Comparison of ENCODE assay signal across 1 cellular context in the genomic region with DNA sequence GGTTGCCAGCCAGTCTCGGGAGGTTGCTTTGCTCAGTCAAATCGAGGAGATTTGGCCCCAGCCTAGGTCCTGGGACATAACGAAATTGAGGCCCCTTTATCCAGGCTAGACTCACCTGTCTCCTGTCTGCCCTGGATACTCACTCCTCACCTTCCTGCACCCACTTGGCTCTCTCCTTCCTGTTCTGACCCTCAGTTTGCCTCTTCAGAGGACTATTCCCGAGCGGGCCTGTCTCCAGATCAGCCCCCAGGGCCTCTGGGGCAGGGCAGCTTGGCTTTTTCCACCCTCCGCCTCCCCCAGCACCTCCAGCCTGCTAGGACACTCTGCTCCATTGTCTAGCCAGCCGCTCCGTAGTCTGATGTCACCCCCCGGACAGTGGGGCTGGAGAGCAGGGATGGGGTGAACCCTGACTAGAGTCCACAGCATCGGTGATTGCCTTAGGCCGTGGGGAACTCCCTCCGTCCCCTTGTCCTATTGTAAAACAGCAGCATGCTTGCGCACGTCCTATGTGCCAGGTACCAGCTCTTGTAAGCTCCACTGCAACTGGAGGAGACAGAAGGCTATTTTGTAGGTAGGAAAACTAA.
TF ChIP-seq lines count a peak whose summit lies in the region.

No MANE protein-coding gene starts in this region.

TF ChIP-seq in HepG2, 621 proteins besides CTCF, POLR2A, EP300 and RAD21 (continued from another document and continues in another):
- TF ChIP-seq, protein P1, sequence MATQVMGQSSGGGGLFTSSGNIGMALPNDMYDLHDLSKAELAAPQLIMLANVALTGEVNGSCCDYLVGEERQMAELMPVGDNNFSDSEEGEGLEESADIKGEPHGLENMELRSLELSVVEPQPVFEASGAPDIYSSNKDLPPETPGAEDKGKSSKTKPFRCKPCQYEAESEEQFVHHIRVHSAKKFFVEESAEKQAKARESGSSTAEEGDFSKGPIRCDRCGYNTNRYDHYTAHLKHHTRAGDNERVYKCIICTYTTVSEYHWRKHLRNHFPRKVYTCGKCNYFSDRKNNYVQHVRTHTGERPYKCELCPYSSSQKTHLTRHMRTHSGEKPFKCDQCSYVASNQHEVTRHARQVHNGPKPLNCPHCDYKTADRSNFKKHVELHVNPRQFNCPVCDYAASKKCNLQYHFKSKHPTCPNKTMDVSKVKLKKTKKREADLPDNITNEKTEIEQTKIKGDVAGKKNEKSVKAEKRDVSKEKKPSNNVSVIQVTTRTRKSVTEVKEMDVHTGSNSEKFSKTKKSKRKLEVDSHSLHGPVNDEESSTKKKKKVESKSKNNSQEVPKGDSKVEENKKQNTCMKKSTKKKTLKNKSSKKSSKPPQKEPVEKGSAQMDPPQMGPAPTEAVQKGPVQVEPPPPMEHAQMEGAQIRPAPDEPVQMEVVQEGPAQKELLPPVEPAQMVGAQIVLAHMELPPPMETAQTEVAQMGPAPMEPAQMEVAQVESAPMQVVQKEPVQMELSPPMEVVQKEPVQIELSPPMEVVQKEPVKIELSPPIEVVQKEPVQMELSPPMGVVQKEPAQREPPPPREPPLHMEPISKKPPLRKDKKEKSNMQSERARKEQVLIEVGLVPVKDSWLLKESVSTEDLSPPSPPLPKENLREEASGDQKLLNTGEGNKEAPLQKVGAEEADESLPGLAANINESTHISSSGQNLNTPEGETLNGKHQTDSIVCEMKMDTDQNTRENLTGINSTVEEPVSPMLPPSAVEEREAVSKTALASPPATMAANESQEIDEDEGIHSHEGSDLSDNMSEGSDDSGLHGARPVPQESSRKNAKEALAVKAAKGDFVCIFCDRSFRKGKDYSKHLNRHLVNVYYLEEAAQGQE (IDR thresholded peaks at IDR 0.05; ENCODE audit: borderline replicate concordance in 1 of 2, low read depth in 1 of 2, low read length in 2 of 2), result no peak
- TF ChIP-seq ZNF343 (CRISPR knock-in tag; IDR thresholded peaks at IDR 0.05) (no peak), HOXA7 (CRISPR knock-in tag; IDR thresholded peaks at IDR 0.05) (no peak), GATAD2A (CRISPR knock-in tag; IDR thresholded peaks at IDR 0.05) (peak; percentile 83), ZNF883 (CRISPR knock-in tag; IDR thresholded peaks at IDR 0.05; ENCODE audit: not compliant biosample characterization) (peak; percentile 28), ZNF256 (CRISPR knock-in tag; conservative IDR thresholded peaks at IDR 0.05) (0 out of 2 replicates have a peak, but pooled peaks have one; percentile 42), KMT2B (CRISPR knock-in tag; IDR thresholded peaks at IDR 0.05) (peak; percentile 60), ZNF136 (CRISPR knock-in tag; IDR thresholded peaks at IDR 0.05; ENCODE audit: low read depth) (peak; percentile 43; the same call in 1 of the 2 replicates), KDM2A (CRISPR knock-in tag; IDR thresholded peaks at IDR 0.05; ENCODE audit: borderline replicate concordance, low read depth) (peak; percentile 57), ZNF788 (CRISPR knock-in tag; IDR thresholded peaks at IDR 0.05; ENCODE audit: borderline replicate concordance) (peak; percentile 69; the same call in 1 of the 2 replicates), NFKB2 (CRISPR knock-in tag; IDR thresholded peaks at IDR 0.05; ENCODE audit: borderline replicate concordance) (peak; percentile 16; the same call in 1 of the 2 replicates), TARDBP (CRISPR knock-in tag; IDR thresholded peaks at IDR 0.05) (peak; percentile 52; the same call in 1 of the 2 replicates), JUND (CRISPR knock-in tag; IDR thresholded peaks at IDR 0.05) (peak; percentile 74; the same call in 1 of the 2 replicates), KLF6 (CRISPR knock-in tag; IDR thresholded peaks at IDR 0.05) (0 out of 2 replicates have a peak, but pooled peaks have one; percentile 23), ATF7 (IDR thresholded peaks at IDR 0.05) (peak; percentile 54), ATF7 (CRISPR knock-in tag; IDR thresholded peaks at IDR 0.05) (peak; percentile 93), SALL1 (CRISPR knock-in tag; IDR thresholded peaks at IDR 0.05) (peak; percentile 86), BRD4 (CRISPR knock-in tag; IDR thresholded peaks at IDR 0.05) (0 out of 2 replicates have a peak, but pooled peaks have one; percentile 62), AHR (CRISPR knock-in tag; IDR thresholded peaks at IDR 0.05) (peak; percentile 49; the same call in 1 of the 2 replicates), MYC (CRISPR knock-in tag; IDR thresholded peaks at IDR 0.05; ENCODE audit: borderline replicate concordance) (peak; percentile 68; the same call in 1 of the 2 replicates), ZNF746 (CRISPR knock-in tag; IDR thresholded peaks at IDR 0.05) (0 out of 2 replicates have a peak, but pooled peaks have one; percentile 44), NR2F6 (IDR thresholded peaks at IDR 0.05) (peak; percentile 37; the same call in 1 of the 2 replicates), NR2F6 (CRISPR knock-in tag; IDR thresholded peaks at IDR 0.05) (peak; percentile 74), CREB1 (IDR thresholded peaks at IDR 0.05) (peak; percentile 37), CREB1 (CRISPR knock-in tag; IDR thresholded peaks at IDR 0.05) (no peak), ZNF747 (CRISPR knock-in tag; IDR thresholded peaks at IDR 0.05; ENCODE audit: borderline replicate concordance) (peak; percentile 44; the same call in 1 of the 2 replicates), SOX5 (CRISPR knock-in tag; IDR thresholded peaks at IDR 0.05; ENCODE audit: borderline replicate concordance) (peak; percentile 87), SKI (IDR thresholded peaks at IDR 0.05; ENCODE audit: partially characterized antibody) (peak; percentile 93), CENPX (CRISPR knock-in tag; IDR thresholded peaks at IDR 0.05) (no peak), ZSCAN25 (CRISPR knock-in tag; IDR thresholded peaks at IDR 0.05) (peak; percentile 76; the same call in 1 of the 2 replicates), SP5 (CRISPR knock-in tag; IDR thresholded peaks at IDR 0.05; ENCODE audit: borderline replicate concordance, low read depth) (peak; percentile 36; the same call in 1 of the 2 replicates), POLR2AphosphoS2 (IDR thresholded peaks at IDR 0.05; ENCODE audit: low read depth, low read length) (no peak), ZNF776 (CRISPR knock-in tag; IDR thresholded peaks at IDR 0.05) (peak; percentile 65), TEAD3 (CRISPR knock-in tag; optimal IDR thresholded peaks at IDR 0.05; ENCODE audit: borderline replicate concordance) (peak; percentile 70), MIXL1 (CRISPR knock-in tag; IDR thresholded peaks at IDR 0.05) (0 out of 2 replicates have a peak, but pooled peaks have one; percentile 27), FOXK1 (CRISPR knock-in tag; IDR thresholded peaks at IDR 0.05; ENCODE audit: borderline replicate concordance, low read depth) (no peak), YEATS4 (CRISPR knock-in tag; IDR thresholded peaks at IDR 0.05; ENCODE audit: borderline replicate concordance) (peak; percentile 53; the same call in 1 of the 2 replicates), ZNF331 (CRISPR knock-in tag; IDR thresholded peaks at IDR 0.05) (peak; percentile 66; the same call in 1 of the 2 replicates), CHD4 (IDR thresholded peaks at IDR 0.05; ENCODE audit: borderline replicate concordance, low read length) (no peak)
- TF ChIP-seq, protein P2, sequence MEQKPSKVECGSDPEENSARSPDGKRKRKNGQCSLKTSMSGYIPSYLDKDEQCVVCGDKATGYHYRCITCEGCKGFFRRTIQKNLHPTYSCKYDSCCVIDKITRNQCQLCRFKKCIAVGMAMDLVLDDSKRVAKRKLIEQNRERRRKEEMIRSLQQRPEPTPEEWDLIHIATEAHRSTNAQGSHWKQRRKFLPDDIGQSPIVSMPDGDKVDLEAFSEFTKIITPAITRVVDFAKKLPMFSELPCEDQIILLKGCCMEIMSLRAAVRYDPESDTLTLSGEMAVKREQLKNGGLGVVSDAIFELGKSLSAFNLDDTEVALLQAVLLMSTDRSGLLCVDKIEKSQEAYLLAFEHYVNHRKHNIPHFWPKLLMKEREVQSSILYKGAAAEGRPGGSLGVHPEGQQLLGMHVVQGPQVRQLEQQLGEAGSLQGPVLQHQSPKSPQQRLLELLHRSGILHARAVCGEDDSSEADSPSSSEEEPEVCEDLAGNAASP (CRISPR knock-in tag; IDR thresholded peaks at IDR 0.05; ENCODE audit: borderline replicate concordance), result peak; percentile 67; the same call in 1 of the 2 replicates
- TF ChIP-seq, protein P3, sequence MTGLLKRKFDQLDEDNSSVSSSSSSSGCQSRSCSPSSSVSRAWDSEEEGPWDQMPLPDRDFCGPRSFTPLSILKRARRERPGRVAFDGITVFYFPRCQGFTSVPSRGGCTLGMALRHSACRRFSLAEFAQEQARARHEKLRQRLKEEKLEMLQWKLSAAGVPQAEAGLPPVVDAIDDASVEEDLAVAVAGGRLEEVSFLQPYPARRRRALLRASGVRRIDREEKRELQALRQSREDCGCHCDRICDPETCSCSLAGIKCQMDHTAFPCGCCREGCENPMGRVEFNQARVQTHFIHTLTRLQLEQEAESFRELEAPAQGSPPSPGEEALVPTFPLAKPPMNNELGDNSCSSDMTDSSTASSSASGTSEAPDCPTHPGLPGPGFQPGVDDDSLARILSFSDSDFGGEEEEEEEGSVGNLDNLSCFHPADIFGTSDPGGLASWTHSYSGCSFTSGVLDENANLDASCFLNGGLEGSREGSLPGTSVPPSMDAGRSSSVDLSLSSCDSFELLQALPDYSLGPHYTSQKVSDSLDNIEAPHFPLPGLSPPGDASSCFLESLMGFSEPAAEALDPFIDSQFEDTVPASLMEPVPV (CRISPR knock-in tag; IDR thresholded peaks at IDR 0.05), result no peak
- TF ChIP-seq, protein P4, sequence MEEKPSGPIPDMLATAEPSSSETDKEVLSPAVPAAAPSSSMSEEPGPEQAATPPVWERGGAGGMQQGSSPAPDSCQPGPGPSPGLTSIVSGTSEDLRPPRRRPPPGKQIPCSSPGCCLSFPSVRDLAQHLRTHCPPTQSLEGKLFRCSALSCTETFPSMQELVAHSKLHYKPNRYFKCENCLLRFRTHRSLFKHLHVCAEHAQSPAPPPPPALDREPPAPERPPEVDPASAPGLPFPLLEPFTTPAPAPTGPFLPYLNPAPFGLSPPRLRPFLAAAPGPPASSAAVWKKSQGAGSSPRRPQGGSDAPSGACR (CRISPR knock-in tag; IDR thresholded peaks at IDR 0.05), result peak; percentile 67; the same call in 1 of the 2 replicates
- TF ChIP-seq, protein P5, sequence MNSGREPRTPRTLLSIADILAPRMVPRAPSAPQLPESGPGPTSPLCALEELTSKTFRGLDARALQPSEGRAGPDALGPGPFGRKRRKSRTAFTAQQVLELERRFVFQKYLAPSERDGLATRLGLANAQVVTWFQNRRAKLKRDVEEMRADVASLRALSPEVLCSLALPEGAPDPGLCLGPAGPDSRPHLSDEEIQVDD (CRISPR knock-in tag; IDR thresholded peaks at IDR 0.05; ENCODE audit: borderline replicate concordance), result 0 out of 2 replicates have a peak, but pooled peaks have one; percentile 27
- TF ChIP-seq, protein P6, sequence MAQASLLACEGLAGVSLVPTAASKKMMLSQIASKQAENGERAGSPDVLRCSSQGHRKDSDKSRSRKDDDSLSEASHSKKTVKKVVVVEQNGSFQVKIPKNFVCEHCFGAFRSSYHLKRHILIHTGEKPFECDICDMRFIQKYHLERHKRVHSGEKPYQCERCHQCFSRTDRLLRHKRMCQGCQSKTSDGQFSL (CRISPR knock-in tag; IDR thresholded peaks at IDR 0.05), result peak; percentile 39; the same call in 1 of the 2 replicates
- TF ChIP-seq, protein P7, sequence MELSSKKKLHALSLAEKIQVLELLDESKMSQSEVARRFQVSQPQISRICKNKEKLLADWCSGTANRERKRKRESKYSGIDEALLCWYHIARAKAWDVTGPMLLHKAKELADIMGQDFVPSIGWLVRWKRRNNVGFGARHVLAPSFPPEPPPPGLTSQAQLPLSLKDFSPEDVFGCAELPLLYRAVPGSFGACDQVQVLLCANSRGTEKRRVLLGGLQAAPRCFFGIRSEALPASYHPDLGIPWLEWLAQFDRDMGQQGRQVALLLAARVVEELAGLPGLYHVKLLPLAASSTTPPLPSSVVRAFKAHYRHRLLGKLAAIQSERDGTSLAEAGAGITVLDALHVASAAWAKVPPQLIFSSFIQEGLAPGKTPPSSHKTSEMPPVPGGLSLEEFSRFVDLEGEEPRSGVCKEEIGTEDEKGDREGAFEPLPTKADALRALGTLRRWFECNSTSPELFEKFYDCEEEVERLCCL (CRISPR knock-in tag; IDR thresholded peaks at IDR 0.05; ENCODE audit: borderline replicate concordance), result no peak
- TF ChIP-seq, protein P8, sequence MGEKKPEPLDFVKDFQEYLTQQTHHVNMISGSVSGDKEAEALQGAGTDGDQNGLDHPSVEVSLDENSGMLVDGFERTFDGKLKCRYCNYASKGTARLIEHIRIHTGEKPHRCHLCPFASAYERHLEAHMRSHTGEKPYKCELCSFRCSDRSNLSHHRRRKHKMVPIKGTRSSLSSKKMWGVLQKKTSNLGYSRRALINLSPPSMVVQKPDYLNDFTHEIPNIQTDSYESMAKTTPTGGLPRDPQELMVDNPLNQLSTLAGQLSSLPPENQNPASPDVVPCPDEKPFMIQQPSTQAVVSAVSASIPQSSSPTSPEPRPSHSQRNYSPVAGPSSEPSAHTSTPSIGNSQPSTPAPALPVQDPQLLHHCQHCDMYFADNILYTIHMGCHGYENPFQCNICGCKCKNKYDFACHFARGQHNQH (CRISPR knock-in tag; IDR thresholded peaks at IDR 0.05), result peak; percentile 64; the same call in 1 of the 2 replicates
- TF ChIP-seq, protein P9, sequence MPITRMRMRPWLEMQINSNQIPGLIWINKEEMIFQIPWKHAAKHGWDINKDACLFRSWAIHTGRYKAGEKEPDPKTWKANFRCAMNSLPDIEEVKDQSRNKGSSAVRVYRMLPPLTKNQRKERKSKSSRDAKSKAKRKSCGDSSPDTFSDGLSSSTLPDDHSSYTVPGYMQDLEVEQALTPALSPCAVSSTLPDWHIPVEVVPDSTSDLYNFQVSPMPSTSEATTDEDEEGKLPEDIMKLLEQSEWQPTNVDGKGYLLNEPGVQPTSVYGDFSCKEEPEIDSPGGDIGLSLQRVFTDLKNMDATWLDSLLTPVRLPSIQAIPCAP (CRISPR knock-in tag; IDR thresholded peaks at IDR 0.05; ENCODE audit: low read depth), result no peak
- TF ChIP-seq, protein P10, sequence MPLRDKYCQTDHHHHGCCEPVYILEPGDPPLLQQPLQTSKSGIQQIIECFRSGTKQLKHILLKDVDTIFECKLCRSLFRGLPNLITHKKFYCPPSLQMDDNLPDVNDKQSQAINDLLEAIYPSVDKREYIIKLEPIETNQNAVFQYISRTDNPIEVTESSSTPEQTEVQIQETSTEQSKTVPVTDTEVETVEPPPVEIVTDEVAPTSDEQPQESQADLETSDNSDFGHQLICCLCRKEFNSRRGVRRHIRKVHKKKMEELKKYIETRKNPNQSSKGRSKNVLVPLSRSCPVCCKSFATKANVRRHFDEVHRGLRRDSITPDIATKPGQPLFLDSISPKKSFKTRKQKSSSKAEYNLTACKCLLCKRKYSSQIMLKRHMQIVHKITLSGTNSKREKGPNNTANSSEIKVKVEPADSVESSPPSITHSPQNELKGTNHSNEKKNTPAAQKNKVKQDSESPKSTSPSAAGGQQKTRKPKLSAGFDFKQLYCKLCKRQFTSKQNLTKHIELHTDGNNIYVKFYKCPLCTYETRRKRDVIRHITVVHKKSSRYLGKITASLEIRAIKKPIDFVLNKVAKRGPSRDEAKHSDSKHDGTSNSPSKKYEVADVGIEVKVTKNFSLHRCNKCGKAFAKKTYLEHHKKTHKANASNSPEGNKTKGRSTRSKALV (CRISPR knock-in tag; IDR thresholded peaks at IDR 0.05), result no peak
